ENCODE assay signal across 12 cellular contexts in genomic region chr14:28294834-28295440, GRCh38.
DNase-seq lines count a peak whose midpoint lies in the region; ATAC-seq and TF ChIP-seq lines count a peak whose summit lies in the region.
"Had no signal": no experiment of that assay in that cellular context is flagged by ENCODE, and none has a peak within 500 bp of the region (broad histone marks: within the 10 kb centered on the region; RNA-seq: fewer than 3 reads in every experiment).

No MANE protein-coding gene starts in this region.

- no peaks in the 10 kb centered on the region for H3K79me2 ChIP-seq in OCI-LY7 (ENCODE audit: insufficient read depth, low read depth, low read length)

- no peaks in the 10 kb centered on the region for H4K20me1 ChIP-seq in OCI-LY7 (ENCODE audit: insufficient read depth, low read length)
- H4K20me1 ChIP-seq: BLaER1 treated with 17β-estradiol and CSF1 and Interleukin-3, amounts not matched to agents 10 nM and 100 nM had no signal

- no peaks in the 10 kb centered on the region for H3K9me2 ChIP-seq in OCI-LY7 (ENCODE audit: insufficient read depth, low read length)

- H2AFZ ChIP-seq in OCI-LY7 (ENCODE audit: low read length) = no peak overlapping the region

- CTCF ChIA-PET in activated CD8-positive, alpha-beta T cell treated with anti-CD3 and anti-CD28 coated beads for 36 hours (lab: Charles Lee) = interaction anchor here (1.2 kb wide), 1 partner anchor 16 kb away, joined by 3 read pairs; no protein-coding TSS in a partner anchor
- CTCF ChIA-PET in activated CD8-positive, alpha-beta T cell treated with anti-CD3 and anti-CD28 coated beads, Interleukin-2, amount 10 ng/mL, durations not matched to agents 7 days and 5 days (lab: Charles Lee) = no interaction called here
- CTCF ChIA-PET in OCI-LY7 (lab: Charles Lee; ENCODE audit: unreplicated experiment) = no interaction called here

- intact Hi-C loops in activated CD8-positive, alpha-beta T cell treated with anti-CD3 and anti-CD28 coated beads for 36 hours (cut with micrococcal nuclease) = no loop called here
- intact Hi-C loops in OCI-LY7 (cut with micrococcal nuclease; ENCODE audit: unreplicated experiment) (no loop called here), upper lobe of right lung (cut with DNase I) (no loop called here)

- no peak overlapping the region for H3K27ac ChIP-seq in OCI-LY7 (ENCODE audit: low read depth, low read length, poor library complexity, severe bottlenecking)
- H3K27ac ChIP-seq in upper lobe of right lung = no peak overlapping the region
- H3K27ac ChIP-seq: BLaER1 treated with 17β-estradiol and CSF1 and Interleukin-3, amounts not matched to agents 10 nM and 100 nM; sigmoid colon; SJCRH30 had no signal

- no peak for ATAC-seq in activated CD8-positive, alpha-beta T cell treated with anti-CD3 and anti-CD28 coated beads for 36 hours
- no peak for ATAC-seq in activated CD8-positive, alpha-beta T cell treated with anti-CD3 and anti-CD28 coated beads, Interleukin-2, amount 10 ng/mL, durations not matched to agents 7 days and 5 days
- peak; percentile 65 for ATAC-seq in upper lobe of right lung

- H3K36me3 Mint-ChIP-seq in activated CD8-positive, alpha-beta T cell treated with anti-CD3 and anti-CD28 coated beads for 36 hours (ENCODE audit: low read depth) = no peaks in the 10 kb centered on the region
- H3K36me3 Mint-ChIP-seq in activated CD8-positive, alpha-beta T cell treated with anti-CD3 and anti-CD28 coated beads, Interleukin-2, amount 10 ng/mL, durations not matched to agents 7 days and 5 days (ENCODE audit: low read depth) = no peaks in the 10 kb centered on the region
- H3K36me3 Mint-ChIP-seq: activated naive CD4-positive, alpha-beta T cell treated with anti-CD3 and anti-CD28 coated beads, Interleukin-2, amount 10 ng/mL, durations not matched to agents 7 days and 5 days had no signal

- H3K27me3 ChIP-seq in upper lobe of right lung = no peaks in the 10 kb centered on the region
- H3K27me3 ChIP-seq: BLaER1 treated with 17β-estradiol and CSF1 and Interleukin-3, amounts not matched to agents 10 nM and 100 nM; sigmoid colon; SJCRH30 had no signal

- no peak overlapping the region for H3K4me2 ChIP-seq in OCI-LY7 (ENCODE audit: low read length)
- H3K4me2 ChIP-seq: BLaER1 treated with 17β-estradiol and CSF1 and Interleukin-3, amounts not matched to agents 10 nM and 100 nM had no signal

- H3K9me3 ChIP-seq in OCI-LY7 (ENCODE audit: low read length) = 0 out of 2 replicates have a peak, but pooled peaks cover 13% of the 10 kb centered on the region
- H3K9me3 ChIP-seq in upper lobe of right lung = no peaks in the 10 kb centered on the region
- H3K9me3 ChIP-seq: SJCRH30 had no signal

- no peak overlapping the region for H3K27ac Mint-ChIP-seq in activated CD8-positive, alpha-beta T cell treated with anti-CD3 and anti-CD28 coated beads for 36 hours
- no peak overlapping the region for H3K27ac Mint-ChIP-seq in activated CD8-positive, alpha-beta T cell treated with anti-CD3 and anti-CD28 coated beads, Interleukin-2, amount 10 ng/mL, durations not matched to agents 7 days and 5 days
- H3K27ac Mint-ChIP-seq: activated naive CD4-positive, alpha-beta T cell treated with anti-CD3 and anti-CD28 coated beads, Interleukin-2, amount 10 ng/mL, durations not matched to agents 7 days and 5 days had no signal

- peak; percentile 2 for DNase-seq in activated CD8-positive, alpha-beta T cell treated with anti-CD3 and anti-CD28 coated beads for 36 hours
- DNase-seq in activated CD8-positive, alpha-beta T cell treated with anti-CD3 and anti-CD28 coated beads, Interleukin-2, amount 10 ng/mL, durations not matched to agents 7 days and 5 days = no peak
- no peak for DNase-seq in OCI-LY7 (ENCODE audit: low spot score)
- peak; percentile 74 for DNase-seq in epithelial cell of esophagus (ENCODE audit: low read depth)
- no peak for DNase-seq in upper lobe of right lung
- no peak for DNase-seq in 8988T
- DNase-seq in GM19238 (ENCODE audit: insufficient read length, low spot score) = no peak
- DNase-seq in activated CD4-positive, CD25-positive, alpha-beta regulatory T cell treated with anti-CD3 and anti-CD28 coated beads, Interleukin-2, amount 50 U/mL, for 72 hours = no peak
- DNase-seq: activated naive CD4-positive, alpha-beta T cell treated with anti-CD3 and anti-CD28 coated beads, Interleukin-2, amount 10 ng/mL, durations not matched to agents 7 days and 5 days; sigmoid colon had no signal

- H3K4me3 Mint-ChIP-seq in activated CD8-positive, alpha-beta T cell treated with anti-CD3 and anti-CD28 coated beads for 36 hours = no peak overlapping the region
- H3K4me3 Mint-ChIP-seq in activated CD8-positive, alpha-beta T cell treated with anti-CD3 and anti-CD28 coated beads, Interleukin-2, amount 10 ng/mL, durations not matched to agents 7 days and 5 days = no peak overlapping the region
- H3K4me3 Mint-ChIP-seq: activated naive CD4-positive, alpha-beta T cell treated with anti-CD3 and anti-CD28 coated beads, Interleukin-2, amount 10 ng/mL, durations not matched to agents 7 days and 5 days had no signal

- no peak overlapping the region for H3K4me3 ChIP-seq in OCI-LY7 (ENCODE audit: low read depth, low read length, poor library complexity, severe bottlenecking)
- H3K4me3 ChIP-seq in epithelial cell of esophagus (ENCODE audit: low read length) = no peak overlapping the region
- H3K4me3 ChIP-seq in upper lobe of right lung = no peak overlapping the region
- H3K4me3 ChIP-seq: BLaER1 treated with 17β-estradiol and CSF1 and Interleukin-3, amounts not matched to agents 10 nM and 100 nM; sigmoid colon; SJCRH30 had no signal

- H3K27me3 Mint-ChIP-seq in activated CD8-positive, alpha-beta T cell treated with anti-CD3 and anti-CD28 coated beads for 36 hours = no peaks in the 10 kb centered on the region
- no peaks in the 10 kb centered on the region for H3K27me3 Mint-ChIP-seq in activated CD8-positive, alpha-beta T cell treated with anti-CD3 and anti-CD28 coated beads, Interleukin-2, amount 10 ng/mL, durations not matched to agents 7 days and 5 days (ENCODE audit: low read depth)
- H3K27me3 Mint-ChIP-seq: activated naive CD4-positive, alpha-beta T cell treated with anti-CD3 and anti-CD28 coated beads, Interleukin-2, amount 10 ng/mL, durations not matched to agents 7 days and 5 days had no signal

- POLR2A ChIA-PET in activated CD8-positive, alpha-beta T cell treated with anti-CD3 and anti-CD28 coated beads for 36 hours (lab: Charles Lee) = no interaction called here
- POLR2A ChIA-PET in activated CD8-positive, alpha-beta T cell treated with anti-CD3 and anti-CD28 coated beads, Interleukin-2, amount 10 ng/mL, durations not matched to agents 7 days and 5 days (lab: Charles Lee) = no interaction called here
- POLR2A ChIA-PET in OCI-LY7 (lab: Charles Lee) = no interaction called here

- H3K4me1 ChIP-seq in OCI-LY7 (ENCODE audit: insufficient read depth, low read length, poor library complexity, severe bottlenecking) = no peaks in the 10 kb centered on the region
- H3K4me1 ChIP-seq in upper lobe of right lung = no peaks in the 10 kb centered on the region
- H3K4me1 ChIP-seq: BLaER1 treated with 17β-estradiol and CSF1 and Interleukin-3, amounts not matched to agents 10 nM and 100 nM; sigmoid colon; SJCRH30 had no signal

- no peaks in the 10 kb centered on the region for H3K4me1 Mint-ChIP-seq in activated CD8-positive, alpha-beta T cell treated with anti-CD3 and anti-CD28 coated beads for 36 hours (ENCODE audit: low read depth)
- no peaks in the 10 kb centered on the region for H3K4me1 Mint-ChIP-seq in activated CD8-positive, alpha-beta T cell treated with anti-CD3 and anti-CD28 coated beads, Interleukin-2, amount 10 ng/mL, durations not matched to agents 7 days and 5 days (ENCODE audit: low read depth)
- H3K4me1 Mint-ChIP-seq: activated naive CD4-positive, alpha-beta T cell treated with anti-CD3 and anti-CD28 coated beads, Interleukin-2, amount 10 ng/mL, durations not matched to agents 7 days and 5 days had no signal

- BruUV-seq in OCI-LY7 (replicated peaks; lab: Mats Ljungman, UMichigan) = no TSS peak

- H3K36me3 ChIP-seq in OCI-LY7 (ENCODE audit: insufficient read depth, low read length) (no peaks in the 10 kb centered on the region), upper lobe of right lung (no peaks in the 10 kb centered on the region)
- H3K36me3 ChIP-seq: BLaER1 treated with 17β-estradiol and CSF1 and Interleukin-3, amounts not matched to agents 10 nM and 100 nM; sigmoid colon; SJCRH30 had no signal

- no peak for TF ChIP-seq CTCF in activated CD8-positive, alpha-beta T cell treated with anti-CD3 and anti-CD28 coated beads for 36 hours (IDR thresholded peaks at IDR 0.05)
- TF ChIP-seq CTCF in OCI-LY7 (conservative IDR thresholded peaks at IDR 0.05; ENCODE audit: low read length) = peak; percentile 54; the same call in 1 of the 2 replicates
- TF ChIP-seq CTCF in epithelial cell of esophagus (IDR thresholded peaks at IDR 0.05; ENCODE audit: insufficient read depth, low read depth, low read length, missing control alignments) = peak; percentile 58
- TF ChIP-seq CTCF in upper lobe of right lung (IDR thresholded peaks at IDR 0.05) = peak; percentile 30

- peaks cover 15% of the 10 kb centered on the region for H3K9me3 Mint-ChIP-seq in activated CD8-positive, alpha-beta T cell treated with anti-CD3 and anti-CD28 coated beads for 36 hours
- peaks cover 15% of the 10 kb centered on the region for H3K9me3 Mint-ChIP-seq in activated CD8-positive, alpha-beta T cell treated with anti-CD3 and anti-CD28 coated beads, Interleukin-2, amount 10 ng/mL, durations not matched to agents 7 days and 5 days (ENCODE audit: insufficient read depth)

Comparison
In these comparisons a context has a peak if more than half of its experiments do, and no peak if none do; other contexts are left out.
1. DNase-seq: peak in activated CD8-positive, alpha-beta T cell treated with anti-CD3 and anti-CD28 coated beads for 36 hours (single experiment) and epithelial cell of esophagus (single experiment); none in activated CD8-positive, alpha-beta T cell treated with anti-CD3 and anti-CD28 coated beads, Interleukin-2, amount 10 ng/mL, durations not matched to agents 7 days and 5 days (single experiment), OCI-LY7 (single experiment), upper lobe of right lung (single experiment), 8988T (single experiment), GM19238 (single experiment) and activated CD4-positive, CD25-positive, alpha-beta regulatory T cell treated with anti-CD3 and anti-CD28 coated beads, Interleukin-2, amount 50 U/mL, for 72 hours (single experiment).